Comparison of ENCODE assay signal across 32 cellular contexts in genomic region chr4:134308910-134309309, GRCh38.
"Had no signal": no experiment of that assay in that cellular context is flagged by ENCODE, and none has a peak within 500 bp of the region (broad histone marks: within the 10 kb centered on the region; RNA-seq: fewer than 3 reads in every experiment).

No MANE protein-coding gene starts in this region.

- H3K9me3 ChIP-seq: adrenal gland, body of pancreas, colonic mucosa had no signal

- H3K4me1 ChIP-seq: adrenal gland, colonic mucosa had no signal

- H3K36me3 ChIP-seq: adrenal gland, colonic mucosa had no signal

- H3K27me3 ChIP-seq: adrenal gland, body of pancreas, colonic mucosa, dorsolateral prefrontal cortex had no signal

- H3K36me3 Mint-ChIP-seq: activated naive CD8-positive, alpha-beta T cell; T-cell had no signal

- H3K4me3 Mint-ChIP-seq: activated CD4-positive, alpha-beta memory T cell treated with anti-CD3 and anti-CD28 coated beads, Interleukin-2, amount 10 ng/mL, durations not matched to agents 7 days and 5 days; activated CD4-positive, alpha-beta T cell treated with anti-CD3 and anti-CD28 coated beads for 36 hours; activated CD4-positive, alpha-beta T cell treated with anti-CD3 and anti-CD28 coated beads, Interleukin-2, amount 10 ng/mL, durations not matched to agents 24 days and 14 days; activated naive CD8-positive, alpha-beta T cell; activated T-cell treated with anti-CD3 and anti-CD28 coated beads, Interleukin-2, amount 50 U/mL, for 24 hours; activated T-cell treated with anti-CD3 and anti-CD28 coated beads, Interleukin-2, amount 50 U/mL, for 72 hours; activated T-helper 17 cell treated with anti-CD3 and anti-CD28 coated beads, Interleukin-2, amount 50 U/mL, for 72 hours; dendritic cell treated with granulocyte-macrophage colony-stimulating factor and Interleukin-4, amounts not matched to agents 40 ng/mL and 50 ng/mL, for 4 days; endodermal cell; T-cell; T-helper 1 cell treated with Interleukin-12 subunit alpha and Interleukin-12 subunit beta and Interleukin-4 antibody, amounts not matched to agents 30 μg/mL and 1 μg/mL, for 36 hours; T-helper 2 cell treated with Interferon-gamma antibody and Interleukin-4, amounts not matched to agents 5 μg/mL and 100 μg/mL, for 36 hours had no signal

- H3K4me1 Mint-ChIP-seq: activated CD4-positive, alpha-beta memory T cell treated with anti-CD3 and anti-CD28 coated beads, Interleukin-2, amount 10 ng/mL, durations not matched to agents 7 days and 5 days; activated CD4-positive, alpha-beta T cell treated with anti-CD3 and anti-CD28 coated beads for 36 hours; activated CD4-positive, alpha-beta T cell treated with anti-CD3 and anti-CD28 coated beads, Interleukin-2, amount 10 ng/mL, durations not matched to agents 24 days and 14 days; activated T-helper 17 cell treated with anti-CD3 and anti-CD28 coated beads, Interleukin-2, amount 50 U/mL, for 72 hours; endodermal cell; T-cell had no signal

- H3K9me3 Mint-ChIP-seq: activated CD4-positive, alpha-beta T cell treated with anti-CD3 and anti-CD28 coated beads, Interleukin-2, amount 10 ng/mL, durations not matched to agents 24 days and 14 days; dendritic cell treated with granulocyte-macrophage colony-stimulating factor and Interleukin-4, amounts not matched to agents 40 ng/mL and 50 ng/mL, for 4 days; T-helper 1 cell treated with Interleukin-12 subunit alpha and Interleukin-12 subunit beta and Interleukin-4 antibody, amounts not matched to agents 30 μg/mL and 1 μg/mL, for 36 hours had no signal

- H3K4me3 ChIP-seq: adrenal gland, body of pancreas, colonic mucosa, dorsolateral prefrontal cortex had no signal

- H3K27ac ChIP-seq: adrenal gland, body of pancreas, colonic mucosa, dorsolateral prefrontal cortex had no signal

- DNase-seq: activated CD4-positive, alpha-beta memory T cell treated with anti-CD3 and anti-CD28 coated beads, Interleukin-2, amount 10 ng/mL, durations not matched to agents 7 days and 5 days; activated CD4-positive, alpha-beta T cell treated with anti-CD3 and anti-CD28 coated beads for 36 hours; activated CD4-positive, alpha-beta T cell treated with anti-CD3 and anti-CD28 coated beads, Interleukin-2, amount 10 ng/mL, durations not matched to agents 24 days and 14 days; activated CD4-positive, CD25-positive, alpha-beta regulatory T cell; activated CD4-positive, CD25-positive, alpha-beta regulatory T cell treated with anti-CD3 and anti-CD28 coated beads, Interleukin-2, amount 50 U/mL, for 72 hours; activated CD8-positive, alpha-beta memory T cell treated with anti-CD3 and anti-CD28 coated beads, Interleukin-2, amount 50 U/mL, for 48 hours; activated effector memory CD4-positive, alpha-beta T cell treated with Interleukin-2 at 50 U/mL for 16 hours; activated gamma-delta T cell treated with Interleukin-2 at 50 U/mL for 16 hours; activated naive CD4-positive, alpha-beta T cell treated with anti-CD3 and anti-CD28 coated beads, Interleukin-2, amount 50 U/mL, for 16 hours; activated naive CD4-positive, alpha-beta T cell treated with Interleukin-2 at 50 U/mL for 16 hours; activated T-cell treated with anti-CD3 and anti-CD28 coated beads for 4 hours; activated T-cell treated with anti-CD3 and anti-CD28 coated beads, Interleukin-2, amount 50 U/mL, for 24 hours; activated T-cell treated with anti-CD3 and anti-CD28 coated beads, Interleukin-2, amount 50 U/mL, for 72 hours; adrenal gland; amygdala; aorta; body of pancreas; caudate nucleus; cerebellar nuclear complex; colonic mucosa; dorsolateral prefrontal cortex; effector memory CD4-positive, alpha-beta T cell; endodermal cell; head of caudate nucleus; SW 1271; T-cell; T1000 had no signal

- H3K27ac Mint-ChIP-seq: activated CD4-positive, alpha-beta memory T cell treated with anti-CD3 and anti-CD28 coated beads, Interleukin-2, amount 10 ng/mL, durations not matched to agents 7 days and 5 days; activated CD4-positive, alpha-beta T cell treated with anti-CD3 and anti-CD28 coated beads for 36 hours; activated CD4-positive, alpha-beta T cell treated with anti-CD3 and anti-CD28 coated beads, Interleukin-2, amount 10 ng/mL, durations not matched to agents 24 days and 14 days; activated naive CD8-positive, alpha-beta T cell; activated T-cell treated with anti-CD3 and anti-CD28 coated beads, Interleukin-2, amount 50 U/mL, for 24 hours; activated T-cell treated with anti-CD3 and anti-CD28 coated beads, Interleukin-2, amount 50 U/mL, for 72 hours; activated T-helper 17 cell treated with anti-CD3 and anti-CD28 coated beads, Interleukin-2, amount 50 U/mL, for 72 hours; dendritic cell treated with granulocyte-macrophage colony-stimulating factor and Interleukin-4, amounts not matched to agents 40 ng/mL and 50 ng/mL, for 4 days; endodermal cell; T-cell; T-helper 1 cell treated with Interleukin-12 subunit alpha and Interleukin-12 subunit beta and Interleukin-4 antibody, amounts not matched to agents 30 μg/mL and 1 μg/mL, for 36 hours; T-helper 2 cell treated with Interferon-gamma antibody and Interleukin-4, amounts not matched to agents 5 μg/mL and 100 μg/mL, for 36 hours had no signal

- H3K27me3 Mint-ChIP-seq: activated CD4-positive, alpha-beta memory T cell treated with anti-CD3 and anti-CD28 coated beads, Interleukin-2, amount 10 ng/mL, durations not matched to agents 7 days and 5 days; activated CD4-positive, alpha-beta T cell treated with anti-CD3 and anti-CD28 coated beads for 36 hours; activated CD4-positive, alpha-beta T cell treated with anti-CD3 and anti-CD28 coated beads, Interleukin-2, amount 10 ng/mL, durations not matched to agents 24 days and 14 days; activated naive CD8-positive, alpha-beta T cell; activated T-cell treated with anti-CD3 and anti-CD28 coated beads, Interleukin-2, amount 50 U/mL, for 24 hours; activated T-helper 17 cell treated with anti-CD3 and anti-CD28 coated beads, Interleukin-2, amount 50 U/mL, for 72 hours; dendritic cell treated with granulocyte-macrophage colony-stimulating factor and Interleukin-4, amounts not matched to agents 40 ng/mL and 50 ng/mL, for 4 days; T-cell had no signal
